In genomic region chr12:118145798-118146156, GRCh38 we compare ENCODE assay signal across 30 cellular contexts. TPM values are rescaled to one million over a fixed set of nuclear protein-coding genes. Genes with fewer than 3 reads are reported as not detected.
DNase-seq lines count a peak whose midpoint lies in the region; ATAC-seq and TF ChIP-seq lines count a peak whose summit lies in the region.
"Had no signal": no experiment of that assay in that cellular context is flagged by ENCODE, and none has a peak within 500 bp of the region (broad histone marks: within the 10 kb centered on the region; RNA-seq: fewer than 3 reads in every experiment).

No MANE protein-coding gene starts in this region.

- peaks cover 38% of the 10 kb centered on the region for H3K36me3 Mint-ChIP-seq in activated CD4-positive, alpha-beta memory T cell treated with anti-CD3 and anti-CD28 coated beads for 36 hours
- H3K36me3 Mint-ChIP-seq in activated CD4-positive, alpha-beta memory T cell treated with anti-CD3 and anti-CD28 coated beads, Interleukin-2, amount 10 ng/mL, durations not matched to agents 7 days and 5 days (ENCODE audit: low read depth): peaks cover 50% of the 10 kb centered on the region
- H3K36me3 Mint-ChIP-seq in CD8-positive, alpha-beta T cell: peaks cover 73% of the 10 kb centered on the region
- peaks cover 2% of the 10 kb centered on the region for H3K36me3 Mint-ChIP-seq in T-helper 17 cell (ENCODE audit: low read depth)

- POLR2A ChIA-PET in activated CD4-positive, alpha-beta memory T cell treated with anti-CD3 and anti-CD28 coated beads for 36 hours (lab: Charles Lee): no interaction called here
- POLR2A ChIA-PET in activated CD4-positive, alpha-beta memory T cell treated with anti-CD3 and anti-CD28 coated beads, Interleukin-2, amount 10 ng/mL, durations not matched to agents 7 days and 5 days (lab: Charles Lee): interaction anchor here (1.1 to 2.2 kb wide), 2 partner anchors 10 to 20 kb away, joined by 5 to 6 read pairs; partner anchors contain the start of gene PEBP1
- POLR2A ChIA-PET in CD8-positive, alpha-beta T cell (lab: Charles Lee): no interaction called here

- intact Hi-C loops in activated CD4-positive, alpha-beta memory T cell treated with anti-CD3 and anti-CD28 coated beads for 36 hours (cut with micrococcal nuclease): no loop called here
- intact Hi-C loops in CD8-positive, alpha-beta T cell (cut with DNase I, micrococcal nuclease): loop anchor here in 1 of 2 experiments (10.0 kb wide), 1 partner anchor 1331 kb away; no protein-coding TSS in a partner anchor

- no peak for TF ChIP-seq CTCF in CD8-positive, alpha-beta T cell (IDR thresholded peaks at IDR 0.05)

- no peaks in the 10 kb centered on the region for H3K9me3 Mint-ChIP-seq in activated CD4-positive, alpha-beta memory T cell treated with anti-CD3 and anti-CD28 coated beads for 36 hours
- no peaks in the 10 kb centered on the region for H3K9me3 Mint-ChIP-seq in activated CD4-positive, alpha-beta memory T cell treated with anti-CD3 and anti-CD28 coated beads, Interleukin-2, amount 10 ng/mL, durations not matched to agents 7 days and 5 days
- H3K9me3 Mint-ChIP-seq in CD8-positive, alpha-beta T cell: no peaks in the 10 kb centered on the region
- H3K9me3 Mint-ChIP-seq: CD4-positive, alpha-beta T cell; naive B cell; T-helper 1 cell treated with Interleukin-12 subunit alpha and Interleukin-12 subunit beta and Interleukin-4 antibody, amounts not matched to agents 30 μg/mL and 1 μg/mL, for 36 hours had no signal

- H3K4me3 ChIP-seq in CD8-positive, alpha-beta T cell (ENCODE audit: low read depth, low read length): no peak overlapping the region
- H3K4me3 ChIP-seq: adrenal gland, esophagus squamous epithelium had no signal

- H3K27me3 ChIP-seq in CD8-positive, alpha-beta T cell (ENCODE audit: insufficient read depth, low read length): no peaks in the 10 kb centered on the region
- H3K27me3 ChIP-seq: adrenal gland, brain microvascular endothelial cell, esophagus squamous epithelium had no signal

- H3K36me3 ChIP-seq in CD8-positive, alpha-beta T cell (ENCODE audit: insufficient read depth, low read length): peaks cover 27% of the 10 kb centered on the region

- peak overlapping the region; percentile 49 for H3K27ac Mint-ChIP-seq in activated CD4-positive, alpha-beta memory T cell treated with anti-CD3 and anti-CD28 coated beads for 36 hours
- H3K27ac Mint-ChIP-seq in activated CD4-positive, alpha-beta memory T cell treated with anti-CD3 and anti-CD28 coated beads, Interleukin-2, amount 10 ng/mL, durations not matched to agents 7 days and 5 days: no peak overlapping the region
- H3K27ac Mint-ChIP-seq in CD8-positive, alpha-beta T cell: peak overlapping the region; percentile 57
- H3K27ac Mint-ChIP-seq in T-helper 17 cell: peak overlapping the region; percentile 54
- H3K27ac Mint-ChIP-seq: CD4-positive, alpha-beta T cell had no signal

- H3K4me3 Mint-ChIP-seq in activated CD4-positive, alpha-beta memory T cell treated with anti-CD3 and anti-CD28 coated beads for 36 hours: no peak overlapping the region
- H3K4me3 Mint-ChIP-seq in activated CD4-positive, alpha-beta memory T cell treated with anti-CD3 and anti-CD28 coated beads, Interleukin-2, amount 10 ng/mL, durations not matched to agents 7 days and 5 days: no peak overlapping the region
- H3K4me3 Mint-ChIP-seq in CD8-positive, alpha-beta T cell: no peak overlapping the region
- no peak overlapping the region for H3K4me3 Mint-ChIP-seq in T-helper 17 cell
- H3K4me3 Mint-ChIP-seq: CD4-positive, alpha-beta T cell; T-helper 1 cell treated with Interleukin-12 subunit alpha and Interleukin-12 subunit beta and Interleukin-4 antibody, amounts not matched to agents 30 μg/mL and 1 μg/mL, for 36 hours had no signal

- DNase-seq in activated CD4-positive, alpha-beta memory T cell treated with anti-CD3 and anti-CD28 coated beads for 36 hours: no peak
- DNase-seq in activated CD4-positive, alpha-beta memory T cell treated with anti-CD3 and anti-CD28 coated beads, Interleukin-2, amount 10 ng/mL, durations not matched to agents 7 days and 5 days: no peak
- DNase-seq in CD8-positive, alpha-beta T cell: no peak
- DNase-seq in T-helper 17 cell (no peak), mesenteric fat pad (ENCODE audit: low spot score) (peak; percentile 33), AG20443 (ENCODE audit: low spot score) (no peak), H4 (ENCODE audit: low spot score) (no peak)
- DNase-seq: activated CD4-positive, alpha-beta T cell treated with anti-CD3 and anti-CD28 coated beads, Interleukin-2, amount 50 U/mL, for 48 hours; activated gamma-delta T cell; adrenal gland; brain microvascular endothelial cell; CD4-positive, alpha-beta T cell; cerebellar nuclear complex; esophagus squamous epithelium; foreskin melanocyte; HCEC 1CT; Kasumi-1; midbrain; naive B cell; NCI-H1417 treated with DMSO at 0.1 percent for 48 hours; NCI-H2081; NCI-H345; NCI-H69; nucleus accumbens; Right ventricle myocardium superior; stimulated activated naive CD8-positive, alpha-beta T cell treated with anti-CD3 and anti-CD28 coated beads, Interleukin-15, Interleukin-2, amounts not matched to agents 100 U/mL and 50 U/mL, for 24 hours had no signal

- H3K4me1 ChIP-seq in CD8-positive, alpha-beta T cell (ENCODE audit: insufficient read depth, low read length): no peaks in the 10 kb centered on the region

- CTCF ChIA-PET in activated CD4-positive, alpha-beta memory T cell treated with anti-CD3 and anti-CD28 coated beads for 36 hours (lab: Charles Lee): no interaction called here
- CTCF ChIA-PET in activated CD4-positive, alpha-beta memory T cell treated with anti-CD3 and anti-CD28 coated beads, Interleukin-2, amount 10 ng/mL, durations not matched to agents 7 days and 5 days (lab: Charles Lee): no interaction called here
- CTCF ChIA-PET in CD8-positive, alpha-beta T cell (lab: Charles Lee): interaction anchor here (1.7 kb wide), 1 partner anchor 230 kb away, joined by 5 read pairs; the partner anchor contains the start of gene SUDS3

- no peak overlapping the region for H3K27ac ChIP-seq in CD8-positive, alpha-beta T cell (ENCODE audit: low read depth, low read length)
- H3K27ac ChIP-seq: brain microvascular endothelial cell, esophagus squamous epithelium had no signal

- peaks cover 12% of the 10 kb centered on the region for H3K4me1 Mint-ChIP-seq in activated CD4-positive, alpha-beta memory T cell treated with anti-CD3 and anti-CD28 coated beads for 36 hours (ENCODE audit: low read depth)
- H3K4me1 Mint-ChIP-seq in activated CD4-positive, alpha-beta memory T cell treated with anti-CD3 and anti-CD28 coated beads, Interleukin-2, amount 10 ng/mL, durations not matched to agents 7 days and 5 days: peaks cover 10% of the 10 kb centered on the region
- H3K4me1 Mint-ChIP-seq in CD8-positive, alpha-beta T cell (ENCODE audit: low read depth): peaks cover 6% of the 10 kb centered on the region
- peaks cover 5% of the 10 kb centered on the region for H3K4me1 Mint-ChIP-seq in T-helper 17 cell

- no peaks in the 10 kb centered on the region for H3K9me3 ChIP-seq in CD8-positive, alpha-beta T cell (ENCODE audit: low read length)
- no peaks in the 10 kb centered on the region for H3K9me3 ChIP-seq in T-helper 17 cell (ENCODE audit: control insufficient read depth, low read length, poor library complexity, severe bottlenecking)
- H3K9me3 ChIP-seq: adrenal gland, esophagus squamous epithelium had no signal

- ATAC-seq in CD8-positive, alpha-beta T cell: no peak
- ATAC-seq in T-helper 17 cell (no peak), HG03175 (IDR thresholded peaks at IDR 0.05; ENCODE audit: unreplicated experiment) (no peak)
- ATAC-seq: Panc1; SK-N-SH treated with all-trans-retinoic acid at 6 μM for 48 hours; stimulated activated naive CD8-positive, alpha-beta T cell treated with anti-CD3 and anti-CD28 coated beads, Interleukin-15, Interleukin-2, amounts not matched to agents 100 U/mL and 50 U/mL, for 24 hours had no signal

- H3K27me3 Mint-ChIP-seq in activated CD4-positive, alpha-beta memory T cell treated with anti-CD3 and anti-CD28 coated beads for 36 hours: no peaks in the 10 kb centered on the region
- no peaks in the 10 kb centered on the region for H3K27me3 Mint-ChIP-seq in activated CD4-positive, alpha-beta memory T cell treated with anti-CD3 and anti-CD28 coated beads, Interleukin-2, amount 10 ng/mL, durations not matched to agents 7 days and 5 days
- no peaks in the 10 kb centered on the region for H3K27me3 Mint-ChIP-seq in CD8-positive, alpha-beta T cell (ENCODE audit: low read depth)
- no peaks in the 10 kb centered on the region for H3K27me3 Mint-ChIP-seq in T-helper 17 cell
- H3K27me3 Mint-ChIP-seq: CD4-positive, alpha-beta T cell; naive B cell had no signal

RNA-seq across cellular contexts. Expression of gene PEBP1, which starts 9.9 kb away (rescaled TPM):
- total RNA-seq in activated CD4-positive, alpha-beta memory T cell treated with anti-CD3 and anti-CD28 coated beads for 36 hours: 100 to 1,000 TPM; 128 to 132 TPM
- 10 to 100 TPM; 75.5 to 76.7 TPM for total RNA-seq in activated CD4-positive, alpha-beta memory T cell treated with anti-CD3 and anti-CD28 coated beads, Interleukin-2, amount 10 ng/mL, durations not matched to agents 7 days and 5 days
- 10 to 100 TPM; 91.2 to 91.6 TPM for total RNA-seq in CD8-positive, alpha-beta T cell
- total RNA-seq in T-helper 17 cell (100 to 1,000 TPM; 108 to 113 TPM), mesenteric fat pad (216 TPM)
- total RNA-seq in H4 (2014; rRNA removed; shearing (Covaris generic)): 150 and 167 TPM in 2 replicates

RNA-seq across cellular contexts. Expression of gene VSIG10, which starts 42.0 kb away (rescaled TPM):
- total RNA-seq in activated CD4-positive, alpha-beta memory T cell treated with anti-CD3 and anti-CD28 coated beads for 36 hours: 1 to 10 TPM; 5.7 to 7.6 TPM
- total RNA-seq in activated CD4-positive, alpha-beta memory T cell treated with anti-CD3 and anti-CD28 coated beads, Interleukin-2, amount 10 ng/mL, durations not matched to agents 7 days and 5 days: 1 to 10 TPM; 3.7 to 4.4 TPM
- 1 to 10 TPM; 1.0 to 2.3 TPM for total RNA-seq in CD8-positive, alpha-beta T cell
- total RNA-seq in T-helper 17 cell: 1 to 10 TPM; 1.3 to 3.9 TPM
- 22.4 TPM for total RNA-seq in mesenteric fat pad
- total RNA-seq in H4 (2014; rRNA removed; shearing (Covaris generic)): 9.8 and 12.7 TPM in 2 replicates
